9 cellular contexts compared by ENCODE assay signal in genomic region chr14:77133718-77134338, GRCh38. TPM values are rescaled to one million over a fixed set of nuclear protein-coding genes. Genes with fewer than 3 reads are reported as not detected.
DNase-seq lines count a peak whose midpoint lies in the region; ATAC-seq and TF ChIP-seq lines count a peak whose summit lies in the region.
"Had no signal": no experiment of that assay in that cellular context is flagged by ENCODE, and none has a peak within 500 bp of the region (broad histone marks: within the 10 kb centered on the region; RNA-seq: fewer than 3 reads in every experiment).

No MANE protein-coding gene starts in this region.

- H4K20me1 ChIP-seq in OCI-LY7 (ENCODE audit: insufficient read depth, low read length): no peaks in the 10 kb centered on the region; the same call in 1 of the 2 replicates

- H3K4me2 ChIP-seq in OCI-LY7 (ENCODE audit: low read length): no peak overlapping the region
- H3K4me2 ChIP-seq: BLaER1 had no signal

- H3K27ac ChIP-seq in OCI-LY7 (ENCODE audit: low read depth, low read length, poor library complexity, severe bottlenecking): no peak overlapping the region
- H3K27ac ChIP-seq: BLaER1 had no signal

- peak; percentile 63 for ATAC-seq in Right ventricle myocardium inferior

- H3K4me3 Mint-ChIP-seq in activated naive CD8-positive, alpha-beta T cell treated with anti-CD3 and anti-CD28 coated beads for 36 hours: no peak overlapping the region

- BruUV-seq in OCI-LY7 (replicated peaks; lab: Mats Ljungman, UMichigan): no TSS peak

- H3K9me2 ChIP-seq in OCI-LY7 (ENCODE audit: insufficient read depth, low read length): no peaks in the 10 kb centered on the region

- no peak overlapping the region for H3K4me3 ChIP-seq in OCI-LY7 (ENCODE audit: low read depth, low read length, poor library complexity, severe bottlenecking)
- H3K4me3 ChIP-seq: BLaER1 had no signal

- no peaks in the 10 kb centered on the region for H3K36me3 ChIP-seq in OCI-LY7 (ENCODE audit: insufficient read depth, low read length)
- H3K36me3 ChIP-seq: BLaER1 had no signal

- peaks cover 68% of the 10 kb centered on the region for H3K27me3 Mint-ChIP-seq in activated naive CD8-positive, alpha-beta T cell treated with anti-CD3 and anti-CD28 coated beads for 36 hours

- POLR2A ChIA-PET in OCI-LY7 (lab: Charles Lee): interaction anchor here (0.7 to 2.3 kb wide), 3 partner anchors 10 to 39 kb away, joined by 3 to 9 read pairs (median 6); no protein-coding TSS in a partner anchor

- no peak overlapping the region for H3K27ac Mint-ChIP-seq in activated naive CD8-positive, alpha-beta T cell treated with anti-CD3 and anti-CD28 coated beads for 36 hours

- intact Hi-C loops in Right ventricle myocardium inferior (cut with DNase I) (no loop called here), cardiac septum (cut with DNase I) (no loop called here), OCI-LY7 (cut with micrococcal nuclease; ENCODE audit: unreplicated experiment) (no loop called here)

- H3K79me2 ChIP-seq in OCI-LY7 (ENCODE audit: insufficient read depth, low read depth, low read length): no peaks in the 10 kb centered on the region

- no peaks in the 10 kb centered on the region for H3K4me1 ChIP-seq in OCI-LY7 (ENCODE audit: insufficient read depth, low read length, poor library complexity, severe bottlenecking)

- H2AFZ ChIP-seq in OCI-LY7 (ENCODE audit: low read length): no peak overlapping the region

- H3K36me3 Mint-ChIP-seq in activated naive CD8-positive, alpha-beta T cell treated with anti-CD3 and anti-CD28 coated beads for 36 hours: no peaks in the 10 kb centered on the region

- H3K4me1 Mint-ChIP-seq in activated naive CD8-positive, alpha-beta T cell treated with anti-CD3 and anti-CD28 coated beads for 36 hours: no peaks in the 10 kb centered on the region

- CTCF ChIA-PET in OCI-LY7 (lab: Charles Lee; ENCODE audit: unreplicated experiment): no interaction called here

- no peaks in the 10 kb centered on the region for H3K9me3 ChIP-seq in OCI-LY7 (ENCODE audit: low read length)
- H3K9me3 ChIP-seq: BLaER1 had no signal

- DNase-seq in Right ventricle myocardium inferior (ENCODE audit: missing footprints) (peak; percentile 76), cardiac septum (ENCODE audit: low spot score) (no peak), OCI-LY7 (ENCODE audit: low spot score) (peak; percentile 62), iris pigment epithelial cell (ENCODE audit: low read depth) (peak; percentile 55), NCI-H1417 (lab: John Stamatoyannopoulos, UW) (no peak), NCI-H69 (lab: John Stamatoyannopoulos, UW) (no peak)
- DNase-seq in activated naive CD8-positive, alpha-beta T cell treated with anti-CD3 and anti-CD28 coated beads for 36 hours: peak; percentile 64
- peak; percentile 27 to 68 (median 38) for DNase-seq in stimulated activated CD4-positive, alpha-beta T cell treated with anti-CD3 and anti-CD28 coated beads, TNF-alpha, amount 100 ng/mL, for 48 hours (ENCODE audit: low read depth in 3 of 3)

- TF ChIP-seq CTCF in OCI-LY7 (conservative IDR thresholded peaks at IDR 0.05; ENCODE audit: low read length): no peak

- no peaks in the 10 kb centered on the region for H3K9me3 Mint-ChIP-seq in activated naive CD8-positive, alpha-beta T cell treated with anti-CD3 and anti-CD28 coated beads for 36 hours

RNA-seq across cellular contexts. Expression of gene ZDHHC22, which starts 7.8 kb away (rescaled TPM):
- total RNA-seq in Right ventricle myocardium inferior (not detected), cardiac septum (not detected), OCI-LY7 (2022) (not detected in 2 replicates)
- total RNA-seq in OCI-LY7 (2014; rRNA removed; shearing (Covaris generic)): not detected in 2 replicates
- total RNA-seq in activated naive CD8-positive, alpha-beta T cell treated with anti-CD3 and anti-CD28 coated beads for 36 hours: not detected

RNA-seq across cellular contexts. Expression of gene CIPC, which starts 35.8 kb away (rescaled TPM):
- 72.7 TPM for total RNA-seq in Right ventricle myocardium inferior
- total RNA-seq in cardiac septum: 45.9 TPM
- 31.7 and 43.4 TPM in 2 replicates for total RNA-seq in OCI-LY7 (2014; rRNA removed; shearing (Covaris generic))
- 20.9 and 24.1 TPM in 2 replicates for total RNA-seq in OCI-LY7 (2022)
- 10 to 100 TPM; 10.8 to 12.2 TPM for total RNA-seq in activated naive CD8-positive, alpha-beta T cell treated with anti-CD3 and anti-CD28 coated beads for 36 hours

RNA-seq across cellular contexts. Expression of gene TMEM63C, which starts 47.8 kb away (rescaled TPM):
- 2.7 TPM for total RNA-seq in Right ventricle myocardium inferior
- total RNA-seq in cardiac septum: 0.46 TPM
- total RNA-seq in OCI-LY7 (2014; rRNA removed; shearing (Covaris generic)): 0.41 and 0.79 TPM in 2 replicates
- 4.7 and 6.6 TPM in 2 replicates for total RNA-seq in OCI-LY7 (2022)
- total RNA-seq in activated naive CD8-positive, alpha-beta T cell treated with anti-CD3 and anti-CD28 coated beads for 36 hours: 1 to 10 TPM in 1 of 2 experiments, under 1 TPM in 1; 0.89 to 1.2 TPM

Comparison
In these comparisons a context has a peak if more than half of its experiments do, and no peak if none do; other contexts are left out.
1. DNase-seq: peak in Right ventricle myocardium inferior (single experiment), OCI-LY7 (single experiment), activated naive CD8-positive, alpha-beta T cell treated with anti-CD3 and anti-CD28 coated beads for 36 hours (single experiment), iris pigment epithelial cell (single experiment) and stimulated activated CD4-positive, alpha-beta T cell treated with anti-CD3 and anti-CD28 coated beads, TNF-alpha, amount 100 ng/mL, for 48 hours (3 of 3); none in cardiac septum (single experiment), NCI-H1417 (0 of 3) and NCI-H69 (single experiment).